In the genomic region with DNA sequence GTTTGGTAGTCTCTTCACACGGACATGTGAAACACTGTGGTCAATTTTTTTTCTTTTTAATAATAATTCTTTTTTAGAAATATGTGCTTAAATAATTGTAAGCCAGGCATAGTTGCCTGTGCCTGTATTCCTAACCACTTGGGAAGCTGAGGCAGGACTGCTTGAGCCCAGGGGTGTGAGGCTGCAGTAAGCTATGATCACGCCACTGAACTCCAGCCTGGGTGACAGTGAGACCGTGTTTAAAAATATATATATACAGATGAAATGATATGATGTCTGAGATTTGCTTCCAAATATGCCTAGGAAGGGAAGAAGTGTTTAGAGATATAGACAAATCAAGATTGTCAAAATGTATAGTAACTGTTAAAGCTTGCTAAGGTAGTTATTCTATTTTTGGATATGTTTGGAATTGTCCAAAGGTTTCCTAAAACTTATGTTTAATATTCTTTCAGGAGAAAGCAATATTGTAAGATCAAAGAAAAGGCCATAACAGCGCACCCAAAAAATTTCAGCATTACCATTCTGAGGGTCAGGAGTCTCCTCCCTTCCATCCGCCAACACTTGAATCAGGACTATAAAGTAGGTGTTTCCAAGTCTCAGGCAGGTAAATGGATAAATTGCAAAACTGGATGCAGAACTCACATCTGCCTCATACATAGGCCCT, we compare ENCODE assay signal across 8 cellular contexts. TPM values are rescaled to one million over a fixed set of nuclear protein-coding genes. Genes with fewer than 3 reads are reported as not detected.
DNase-seq lines count a peak whose midpoint lies in the region; ATAC-seq and TF ChIP-seq lines count a peak whose summit lies in the region.

No MANE protein-coding gene starts in this region.

- no peak overlapping the region for H2BK12ac ChIP-seq in H9 (ENCODE audit: insufficient read length, low read depth, low read length)

- H2BK5ac ChIP-seq in H9 (ENCODE audit: insufficient read length, low read length), result no peak overlapping the region

- peak overlapping the region; percentile 59 for H3K56ac ChIP-seq in H9 (ENCODE audit: insufficient read length, low read depth, low read length)

- no peak overlapping the region for H2AK5ac ChIP-seq in H9 (ENCODE audit: insufficient read length, low read length)

- DNase-seq in H9, result no peak
- DNase-seq in epithelial cell of prostate (ENCODE audit: low read depth, low spot score), result no peak
- no peak for DNase-seq in osteocyte (ENCODE audit: extremely low spot score, unreplicated experiment)
- no peak for DNase-seq in HT-29 (ENCODE audit: low spot score)
- no peak for DNase-seq in foreskin melanocyte
- no peak for DNase-seq in kidney glomerular epithelial cell (lab: John Stamatoyannopoulos, UW)

- H4K20me1 ChIP-seq in H9 (ENCODE audit: control insufficient read depth, insufficient read depth, insufficient read length) (no peaks in the 10 kb centered on the region), OCI-LY3 (ENCODE audit: insufficient read depth, low read length) (peaks cover 33% of the 10 kb centered on the region)

- H3K4me2 ChIP-seq in H9 (ENCODE audit: insufficient read depth, insufficient read length, low read length) (peak overlapping the region; percentile 97), OCI-LY3 (ENCODE audit: low read length) (peak overlapping the region; percentile 74)

- H3K9me3 ChIP-seq in H9 (ENCODE audit: control insufficient read depth, low read depth, low read length), result no peaks in the 10 kb centered on the region
- H3K9me3 ChIP-seq in OCI-LY3 (ENCODE audit: insufficient read depth, low read length), result no peaks in the 10 kb centered on the region

- no peak overlapping the region for H4K8ac ChIP-seq in H9 (replicated peaks; ENCODE audit: insufficient read length, low read depth, low read length)

- H3K36me3 Mint-ChIP-seq in H9 (ENCODE audit: insufficient read depth in 1 of 3, low read depth in 3 of 3) (peaks cover 6 to 17% (median 16%) of the 10 kb centered on the region in 3 experiments), osteocyte (ENCODE audit: unreplicated experiment) (peaks cover 17% of the 10 kb centered on the region)

- no CpG with 5 or more reads among the region's 5 CpGs for WGBS in H9 (ENCODE audit: extremely low coverage, insufficient read length, low lambda C conversion rate)

- H3K4me3 ChIP-seq in OCI-LY3 (ENCODE audit: low read length), result peak overlapping the region; percentile 97

- peak overlapping the region; percentile 67 for H3K27ac ChIP-seq in H9 (ENCODE audit: insufficient read length, low read depth, low read length)
- peak overlapping the region; percentile 96 for H3K27ac ChIP-seq in OCI-LY3 (ENCODE audit: low read length)
- H3K27ac ChIP-seq in epithelial cell of prostate, result peak overlapping the region; percentile 99

- peak overlapping the region; percentile 91; the same call in 1 of the 2 replicates for H3K14ac ChIP-seq in H9 (ENCODE audit: insufficient read depth, low read length)

- TF ChIP-seq CTCF in H9 (conservative IDR thresholded peaks at IDR 0.05) (no peak), OCI-LY3 (IDR thresholded peaks at IDR 0.05; ENCODE audit: low read depth, low read length) (no peak), osteocyte (IDR thresholded peaks at IDR 0.05) (no peak)

- no peak overlapping the region for H3T11ph ChIP-seq in H9 (ENCODE audit: low read length)

- H3K79me1 ChIP-seq in H9 (ENCODE audit: insufficient read depth, low read depth, low read length, poor library complexity, severe bottlenecking), result peaks cover 5% of the 10 kb centered on the region

- H3K9me3 Mint-ChIP-seq in H9 (no peaks in the 10 kb centered on the region), osteocyte (ENCODE audit: unreplicated experiment) (no peaks in the 10 kb centered on the region)

- ATAC-seq in GM18499 (IDR thresholded peaks at IDR 0.05; ENCODE audit: insufficient read depth, unreplicated experiment), result peak; percentile 0

- H2BK120ac ChIP-seq in H9 (ENCODE audit: low read depth, low read length, poor library complexity, severe bottlenecking), result no peak overlapping the region

- H3K27ac Mint-ChIP-seq in H9 (peak overlapping the region; percentile 97 to 99 (median 98)), osteocyte (ENCODE audit: unreplicated experiment) (peak overlapping the region; percentile 99)

- H3K4me1 ChIP-seq in H9 (ENCODE audit: insufficient read depth, low read length) (peaks cover 10% of the 10 kb centered on the region), OCI-LY3 (ENCODE audit: low read length) (peaks cover 62% of the 10 kb centered on the region)

- H3K4me3 Mint-ChIP-seq in H9, result peak overlapping the region; percentile 93 to 96
- H3K4me3 Mint-ChIP-seq in osteocyte (ENCODE audit: unreplicated experiment), result peak overlapping the region; percentile 94

- peak overlapping the region; percentile 79 for H2BK20ac ChIP-seq in H9 (ENCODE audit: low read depth, low read length, poor library complexity, severe bottlenecking)

- H3K4me1 Mint-ChIP-seq in H9, result peaks cover 56 to 68% of the 10 kb centered on the region in 2 experiments
- peaks cover 54% of the 10 kb centered on the region for H3K4me1 Mint-ChIP-seq in osteocyte (ENCODE audit: unreplicated experiment)

- H2AFZ ChIP-seq in H9 (ENCODE audit: low read length), result no peak overlapping the region
- H2AFZ ChIP-seq in OCI-LY3 (ENCODE audit: low read depth, low read length), result no peak overlapping the region

- H3K4ac ChIP-seq in H9 (ENCODE audit: low read depth, low read length), result no peak overlapping the region; the same call in 1 of the 2 replicates

- H3K18ac ChIP-seq in H9 (ENCODE audit: insufficient read length, low read depth, low read length), result peak overlapping the region; percentile 95

- peaks cover 6% of the 10 kb centered on the region for H3K23me2 ChIP-seq in H9 (ENCODE audit: insufficient read length, low read depth, low read length, poor library complexity, severe bottlenecking)

- H3K27me3 ChIP-seq in H9 (ENCODE audit: insufficient read depth, low read length), result no peaks in the 10 kb centered on the region
- H3K27me3 ChIP-seq in OCI-LY3 (ENCODE audit: low read depth, low read length), result no peaks in the 10 kb centered on the region

- H3K9ac ChIP-seq in H9 (ENCODE audit: extremely low read depth, insufficient read length, low read length) (peak overlapping the region; percentile 97), OCI-LY3 (ENCODE audit: low read length) (peak overlapping the region; percentile 95)

- no peaks in the 10 kb centered on the region for H3K27me3 Mint-ChIP-seq in H9 (ENCODE audit: low read depth)
- H3K27me3 Mint-ChIP-seq in osteocyte (ENCODE audit: unreplicated experiment), result no peaks in the 10 kb centered on the region

- peak overlapping the region; percentile 65 for H4K5ac ChIP-seq in H9 (ENCODE audit: insufficient read length, low read depth, low read length)

- H3K23ac ChIP-seq in H9 (ENCODE audit: insufficient read length, low read depth, low read length), result no peak overlapping the region

- peaks cover 25% of the 10 kb centered on the region for H3K36me3 ChIP-seq in OCI-LY3 (replicated peaks; ENCODE audit: low read depth, low read length)

- H3K79me2 ChIP-seq in H9 (ENCODE audit: insufficient read depth, low read length), result peaks cover 16% of the 10 kb centered on the region; the same call in 1 of the 2 replicates
- H3K79me2 ChIP-seq in OCI-LY3 (ENCODE audit: low read length), result peaks cover 97% of the 10 kb centered on the region

- H2BK15ac ChIP-seq in H9 (ENCODE audit: low read depth, low read length), result no peak overlapping the region

- H4K91ac ChIP-seq in H9 (ENCODE audit: insufficient read length, low read depth, low read length), result no peak overlapping the region

RNA-seq across cellular contexts. Expression of a gene that starts 0.6 kb away (rescaled TPM):
- total RNA-seq in H9 (2021), result 73.8 and 79.1 TPM in 2 replicates
- 67.9 and 76.1 TPM in 2 replicates for total RNA-seq in osteocyte
- total RNA-seq in HT-29 (2014; rRNA removed; shearing (Covaris generic)), result 103 and 104 TPM in 2 replicates

RNA-seq across cellular contexts. Expression of a gene that starts 56.0 kb away (rescaled TPM):
- total RNA-seq in H9 (2021) (73.9 and 74.1 TPM in 2 replicates), osteocyte (66.5 and 67.7 TPM in 2 replicates)
- 94.5 and 104 TPM in 2 replicates for total RNA-seq in HT-29 (2014; rRNA removed; shearing (Covaris generic))

RNA-seq across cellular contexts. Expression of a gene that starts 56.3 kb away (rescaled TPM):
- total RNA-seq in H9 (2021), result 78.5 and 84.8 TPM in 2 replicates
- total RNA-seq in osteocyte, result 81.3 and 82.1 TPM in 2 replicates
- total RNA-seq in HT-29 (2014; rRNA removed; shearing (Covaris generic)), result 577 and 600 TPM in 2 replicates
